ENCODE assay signal across 20 cellular contexts in the genomic region with DNA sequence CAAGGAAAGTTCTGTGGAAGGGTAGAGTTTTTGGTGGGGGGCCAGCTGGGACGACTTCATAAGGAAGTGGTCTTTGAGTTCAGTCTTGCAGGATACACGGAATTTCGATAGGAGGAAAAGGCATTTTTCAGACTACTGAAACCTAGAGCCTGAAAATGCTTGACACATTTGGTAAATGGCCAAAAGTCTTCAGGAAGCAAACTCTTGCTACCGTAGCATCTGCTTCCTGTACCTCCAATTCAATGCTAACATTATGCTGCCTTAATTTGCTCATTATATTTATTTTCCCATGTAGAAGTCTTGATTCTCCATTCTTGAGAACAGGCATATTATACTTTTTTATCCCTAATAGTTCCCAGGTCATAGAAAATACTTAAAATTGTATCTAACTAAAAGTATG.
DNase-seq lines count a peak whose midpoint lies in the region; ATAC-seq, FAIRE-seq and TF ChIP-seq lines count a peak whose summit lies in the region.
"Had no signal": no experiment of that assay in that cellular context is flagged by ENCODE, and none has a peak within 500 bp of the region (broad histone marks: within the 10 kb centered on the region; RNA-seq: fewer than 3 reads in every experiment).

No MANE protein-coding gene starts in this region.

- BruUV-seq in A673 (replicated peaks; lab: Mats Ljungman, UMichigan) (no TSS peak), endothelial cell of umbilical vein (replicated peaks; lab: Mats Ljungman, UMichigan) (no TSS peak)

- intact Hi-C loops in A673 (cut with micrococcal nuclease; ENCODE audit: unreplicated experiment) (no loop called here), endothelial cell of umbilical vein (cut with micrococcal nuclease) (no loop called here)

- DNase-seq in A673 (ENCODE audit: low spot score) (peak; percentile 15), Kasumi-1 (lab: John Stamatoyannopoulos, UW) (peak; percentile 69 to 74), endothelial cell of umbilical vein (ENCODE audit: low read depth, low spot score) (peak; percentile 66), lung microvascular endothelial cell (ENCODE audit: low read depth in 2 of 2) (peak; percentile 62 to 72), NCI-H1417 treated with DMSO at 0.1 percent for 48 hours (lab: John Stamatoyannopoulos, UW) (no peak), AG08395 (ENCODE audit: low spot score) (no peak)
- DNase-seq: AML-193; BE2C; CD4-positive, alpha-beta T cell; CD8-positive, alpha-beta memory T cell; DMS153; DND-41; GM23248; H9 had no signal

- POLR2A ChIA-PET in A673 (lab: Charles Lee; ENCODE audit: low non-redundant PET) (no interaction called here), endothelial cell of umbilical vein (lab: Charles Lee) (no interaction called here)

- no peak for TF ChIP-seq POLR2A in endothelial cell of umbilical vein (IDR thresholded peaks at IDR 0.05; ENCODE audit: low read depth, low read length)

- H3K9me1 ChIP-seq in endothelial cell of umbilical vein (replicated peaks; ENCODE audit: control insufficient read depth, extremely low read depth, insufficient read depth, low read length) = no peaks in the 10 kb centered on the region

- H3K4me3 ChIP-seq in A673 (ENCODE audit: low read depth, low read length, poor library complexity, severe bottlenecking) (no peak overlapping the region), endothelial cell of umbilical vein (replicated peaks in 1 of 3; ENCODE audit: insufficient read depth in 1 of 3, low read depth in 1 of 3, low read length in 3 of 3) (no peak overlapping the region)
- H3K4me3 ChIP-seq: BLaER1 treated with 17β-estradiol and CSF1 and Interleukin-3, amounts not matched to agents 10 nM and 100 nM; GM23248 had no signal

- no peak overlapping the region for H3K4me2 ChIP-seq in endothelial cell of umbilical vein (ENCODE audit: insufficient read depth, low read length)
- H3K4me2 ChIP-seq: BLaER1 treated with 17β-estradiol and CSF1 and Interleukin-3, amounts not matched to agents 10 nM and 100 nM had no signal

- FAIRE-seq in endothelial cell of umbilical vein (lab: Jason Lieb, UNC) = peak; percentile 83
- FAIRE-seq: D721Med, G401.6, GM12892 had no signal

- CTCF ChIA-PET in A673 (lab: Charles Lee) (no interaction called here), endothelial cell of umbilical vein (lab: Charles Lee) (no interaction called here)

- H3K27me3 ChIP-seq in A673 (replicated peaks; ENCODE audit: insufficient read depth, low read depth, low read length, poor library complexity) = no peaks in the 10 kb centered on the region
- no peaks in the 10 kb centered on the region for H3K27me3 ChIP-seq in endothelial cell of umbilical vein (ENCODE audit: control insufficient read depth in 2 of 2, insufficient read depth in 2 of 2, low read length in 2 of 2)
- H3K27me3 ChIP-seq: BE2C; BLaER1 treated with 17β-estradiol and CSF1 and Interleukin-3, amounts not matched to agents 10 nM and 100 nM had no signal

- H3K4me1 ChIP-seq in A673 (ENCODE audit: insufficient read depth, low read length, poor library complexity, severe bottlenecking) (peaks cover 3% of the 10 kb centered on the region), endothelial cell of umbilical vein (ENCODE audit: control insufficient read depth, extremely low read depth, insufficient read depth, low read length) (no peaks in the 10 kb centered on the region)
- H3K4me1 ChIP-seq: BE2C had no signal

- no peaks in the 10 kb centered on the region for H3K79me2 ChIP-seq in endothelial cell of umbilical vein (ENCODE audit: control insufficient read depth, insufficient read depth, low read length)

- H3K36me3 ChIP-seq in A673 (ENCODE audit: insufficient read depth, low read length, poor library complexity, severe bottlenecking) (no peaks in the 10 kb centered on the region), endothelial cell of umbilical vein (ENCODE audit: control insufficient read depth in 2 of 2, extremely low read depth in 1 of 2, insufficient read depth in 2 of 2, low read length in 2 of 2) (no peaks in the 10 kb centered on the region)
- H3K36me3 ChIP-seq: BE2C; BLaER1 treated with 17β-estradiol and CSF1 and Interleukin-3, amounts not matched to agents 10 nM and 100 nM had no signal

- no peaks in the 10 kb centered on the region for H4K20me1 ChIP-seq in endothelial cell of umbilical vein (replicated peaks; ENCODE audit: control insufficient read depth, extremely low read depth, insufficient read depth, low read length)
- H4K20me1 ChIP-seq: BLaER1 treated with 17β-estradiol and CSF1 and Interleukin-3, amounts not matched to agents 10 nM and 100 nM had no signal

- no peak overlapping the region for H3K9ac ChIP-seq in endothelial cell of umbilical vein (replicated peaks; ENCODE audit: extremely low read depth, insufficient read depth, low read length)
- H3K9ac ChIP-seq: BLaER1 treated with 17β-estradiol and CSF1 and Interleukin-3, amounts not matched to agents 10 nM and 100 nM; GM23248 had no signal

- TF ChIP-seq CTCF in A673 (conservative IDR thresholded peaks at IDR 0.05; ENCODE audit: low read depth, low read length) = no peak
- no peak for TF ChIP-seq CTCF in endothelial cell of umbilical vein (IDR thresholded peaks at IDR 0.05; ENCODE audit: extremely low read depth in 1 of 2, insufficient read depth in 1 of 2, low read depth in 1 of 2, low read length in 2 of 2)

- dilution Hi-C loops in endothelial cell of umbilical vein (cut with MboI; ENCODE audit: extremely low pct_ligation_motif_present, low sequenced_read_pairs) = no loop called here

- no peak overlapping the region for H2AFZ ChIP-seq in endothelial cell of umbilical vein (ENCODE audit: low read depth, low read length)
- H2AFZ ChIP-seq: GM23248 had no signal

- H3K27ac ChIP-seq in A673 (ENCODE audit: low read depth, low read length, poor library complexity, severe bottlenecking) (no peak overlapping the region), endothelial cell of umbilical vein (ENCODE audit: insufficient read depth, low read depth, low read length) (no peak overlapping the region)
- H3K27ac ChIP-seq: BLaER1 treated with 17β-estradiol and CSF1 and Interleukin-3, amounts not matched to agents 10 nM and 100 nM; GM23248 had no signal

- ATAC-seq in GM19463 (IDR thresholded peaks at IDR 0.05; ENCODE audit: unreplicated experiment) = no peak
- ATAC-seq: HCT116 had no signal

- H3K9me3 ChIP-seq in A673 (ENCODE audit: low read depth, low read length, poor library complexity, severe bottlenecking) = no peaks in the 10 kb centered on the region
- no peaks in the 10 kb centered on the region for H3K9me3 ChIP-seq in endothelial cell of umbilical vein (replicated peaks; ENCODE audit: control insufficient read depth, insufficient read depth, low read length)
- H3K9me3 ChIP-seq: BE2C had no signal

TF ChIP-seq in endothelial cell of umbilical vein, 7 proteins besides CTCF, POLR2A, EP300 and RAD21:
- TF ChIP-seq POLR2AphosphoS5 (IDR thresholded peaks at IDR 0.05; ENCODE audit: insufficient read depth, low read depth, low read length) = no peak
- TF ChIP-seq EZH2 (IDR thresholded peaks at IDR 0.05; ENCODE audit: borderline replicate concordance, low read depth, low read length, severe bottlenecking) = no peak
- no peak for TF ChIP-seq FOS (IDR thresholded peaks at IDR 0.05; ENCODE audit: borderline replicate concordance, insufficient read depth, low read length)
- TF ChIP-seq, protein P1, sequence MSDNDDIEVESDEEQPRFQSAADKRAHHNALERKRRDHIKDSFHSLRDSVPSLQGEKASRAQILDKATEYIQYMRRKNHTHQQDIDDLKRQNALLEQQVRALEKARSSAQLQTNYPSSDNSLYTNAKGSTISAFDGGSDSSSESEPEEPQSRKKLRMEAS (IDR thresholded peaks at IDR 0.05; ENCODE audit: insufficient read depth, insufficient read length) = no peak
- no peak for TF ChIP-seq GATA2 (IDR thresholded peaks at IDR 0.05; ENCODE audit: insufficient read depth, insufficient read length, low read depth, low read length)
- TF ChIP-seq MYC (IDR thresholded peaks at IDR 0.05; ENCODE audit: low read depth, low read length) = no peak
- no peak for TF ChIP-seq JUN (IDR thresholded peaks at IDR 0.05; ENCODE audit: borderline replicate concordance, insufficient read depth, insufficient read length, low read depth)

Comparison
In these comparisons a context has a peak if more than half of its experiments do, and no peak if none do; other contexts are left out.
1. DNase-seq: peak in A673 (single experiment), Kasumi-1 (2 of 2), endothelial cell of umbilical vein (single experiment) and lung microvascular endothelial cell (2 of 2); none in NCI-H1417 treated with DMSO at 0.1 percent for 48 hours (single experiment) and AG08395 (single experiment).